18 cellular contexts compared by ENCODE assay signal in genomic region chr10:305034-305433, GRCh38.
"Had no signal": no experiment of that assay in that cellular context is flagged by ENCODE, and none has a peak within 500 bp of the region (broad histone marks: within the 10 kb centered on the region; RNA-seq: fewer than 3 reads in every experiment).

No MANE protein-coding gene starts in this region.

- H3K27ac Mint-ChIP-seq: endodermal cell, type B pancreatic cell had no signal

- H3K27me3 Mint-ChIP-seq: type B pancreatic cell had no signal

- H3K4me1 ChIP-seq: lower lobe of right lung had no signal

- H3K79me2 ChIP-seq: hepatocyte had no signal

- DNase-seq: effector CD4-positive, alpha-beta T cell; endodermal cell; erythroblast; foreskin melanocyte; head of caudate nucleus; kidney; left cardiac atrium; left ventricle myocardium inferior; lower lobe of right lung; mesenchymal stem cell; midbrain; small intestine; stimulated activated CD4-positive, alpha-beta T cell treated with anti-CD3 and anti-CD28 coated beads, Interleukin-12 subunit alpha, Interleukin-12 subunit beta, amount 100 ng/mL, for 4 hours; stimulated activated naive CD4-positive, alpha-beta T cell treated with Interleukin-2 at 50 U/mL for 16 hours had no signal

- H3K27ac ChIP-seq: coronary artery, hepatocyte, left ventricle myocardium inferior, lower lobe of right lung, right atrium auricular region had no signal

- H3K27me3 ChIP-seq: hepatocyte, right atrium auricular region had no signal

- H3K4me3 Mint-ChIP-seq: endodermal cell, type B pancreatic cell had no signal

- H3K9me3 Mint-ChIP-seq: endodermal cell, type B pancreatic cell had no signal

- ATAC-seq: left cardiac atrium, lower lobe of right lung had no signal

- H3K4me3 ChIP-seq: coronary artery, hepatocyte, left ventricle myocardium inferior, lower lobe of right lung, right atrium auricular region had no signal

- H3K9me3 ChIP-seq: left ventricle myocardium inferior, lower lobe of right lung, right atrium auricular region had no signal

- H3K4me2 ChIP-seq: hepatocyte had no signal

- H2AFZ ChIP-seq: hepatocyte had no signal
